11 cellular contexts compared by ENCODE assay signal in genomic region chr19:13078897-13079541, GRCh38. TPM values are rescaled to one million over a fixed set of nuclear protein-coding genes. Genes with fewer than 3 reads are reported as not detected.
A peak's percentile ranks its signal among the peaks of the same experiment; 100 is the strongest.
DNase-seq lines count a peak whose midpoint lies in the region; ATAC-seq and TF ChIP-seq lines count a peak whose summit lies in the region.
"Had no signal": no experiment of that assay in that cellular context is flagged by ENCODE, and none has a peak within 500 bp of the region (broad histone marks: within the 10 kb centered on the region; RNA-seq: fewer than 3 reads in every experiment).

No MANE protein-coding gene starts in this region.

- intact Hi-C loops in left ventricle myocardium inferior (cut with micrococcal nuclease): no loop called here
- intact Hi-C loops in sciatic nerve (cut with DNase I): no loop called here

- no peaks in the 10 kb centered on the region for H3K9me3 Mint-ChIP-seq in stimulated activated naive B cell treated with anti-CD40 and anti-IgM and Interleukin-4, amounts not matched to agents 10 μg/mL and 1 μg/mL and 100 μg/mL, for 72 hours

- H3K27me3 Mint-ChIP-seq in stimulated activated naive B cell treated with anti-CD40 and anti-IgM and Interleukin-4, amounts not matched to agents 10 μg/mL and 1 μg/mL and 100 μg/mL, for 72 hours: peaks cover 1 to 11% of the 10 kb centered on the region in 2 donors

- peak overlapping the region; percentile 20 for H3K4me3 ChIP-seq in SK-N-MC
- peak overlapping the region; percentile 14 for H3K4me3 ChIP-seq in left ventricle myocardium inferior
- no peak overlapping the region for H3K4me3 ChIP-seq in Karpas-422 (ENCODE audit: low read length)

- no peaks in the 10 kb centered on the region for H3K9me3 ChIP-seq in SK-N-MC (ENCODE audit: low read depth, low read length)
- H3K9me3 ChIP-seq in left ventricle myocardium inferior (replicated peaks): no peaks in the 10 kb centered on the region
- H3K9me3 ChIP-seq in Karpas-422 (ENCODE audit: low read length): no peaks in the 10 kb centered on the region
- H3K9me3 ChIP-seq: Caco-2 had no signal

- H3K4me1 ChIP-seq in left ventricle myocardium inferior (peaks cover 74% of the 10 kb centered on the region), Karpas-422 (ENCODE audit: low read length) (no peaks in the 10 kb centered on the region)
- H3K4me1 ChIP-seq: Caco-2, foreskin keratinocyte had no signal

- peaks cover 0 to 6% of the 10 kb centered on the region in 2 donors for H3K4me1 Mint-ChIP-seq in stimulated activated naive B cell treated with anti-CD40 and anti-IgM and Interleukin-4, amounts not matched to agents 10 μg/mL and 1 μg/mL and 100 μg/mL, for 72 hours

- H3K4me3 Mint-ChIP-seq in stimulated activated naive B cell treated with anti-CD40 and anti-IgM and Interleukin-4, amounts not matched to agents 10 μg/mL and 1 μg/mL and 100 μg/mL, for 72 hours: no peak overlapping the region

- no peak overlapping the region for H3K4me2 ChIP-seq in Karpas-422 (ENCODE audit: low read depth, low read length, poor library complexity, severe bottlenecking)

- H2AFZ ChIP-seq in Karpas-422 (ENCODE audit: low read length): no peak overlapping the region

- no peaks in the 10 kb centered on the region for H3K79me2 ChIP-seq in Karpas-422 (ENCODE audit: low read length)

- H3K27me3 ChIP-seq in left ventricle myocardium inferior (ENCODE audit: low read depth) (no peaks in the 10 kb centered on the region), Karpas-422 (ENCODE audit: low read length) (no peaks in the 10 kb centered on the region)
- H3K27me3 ChIP-seq: foreskin keratinocyte had no signal

- H3K36me3 ChIP-seq in SK-N-MC (ENCODE audit: insufficient read depth, low read length) (peaks cover 13% of the 10 kb centered on the region), left ventricle myocardium inferior (peaks cover 31% of the 10 kb centered on the region), Karpas-422 (ENCODE audit: insufficient read depth, low read length) (no peaks in the 10 kb centered on the region)

- no peaks in the 10 kb centered on the region for H3K9me2 ChIP-seq in Karpas-422 (replicated peaks; ENCODE audit: insufficient read depth, low read length)

- peaks cover 3 to 4% of the 10 kb centered on the region in 2 donors for H3K36me3 Mint-ChIP-seq in stimulated activated naive B cell treated with anti-CD40 and anti-IgM and Interleukin-4, amounts not matched to agents 10 μg/mL and 1 μg/mL and 100 μg/mL, for 72 hours

- DNase-seq in G401 (ENCODE audit: low spot score): peak; percentile 82
- DNase-seq in SK-N-MC (ENCODE audit: low read depth, low spot score): no peak
- no peak for DNase-seq in left ventricle myocardium inferior
- DNase-seq in stimulated activated naive B cell treated with anti-CD40 and anti-IgM and Interleukin-4, amounts not matched to agents 10 μg/mL and 1 μg/mL and 100 μg/mL, for 72 hours: no peak
- no peak for DNase-seq in sciatic nerve (ENCODE audit: low spot score)
- no peak for DNase-seq in activated gamma-delta T cell (lab: John Stamatoyannopoulos, UW)
- DNase-seq in Karpas-422: no peak
- DNase-seq: Caco-2, foreskin keratinocyte, NCI-H187 had no signal

- H4K20me1 ChIP-seq in Karpas-422 (ENCODE audit: insufficient read depth, low read depth, low read length): no peaks in the 10 kb centered on the region

- H3K9ac ChIP-seq in SK-N-MC (ENCODE audit: insufficient read length) (peak overlapping the region; percentile 43), Karpas-422 (ENCODE audit: low read length) (no peak overlapping the region)

- peak overlapping the region; percentile 80 for H3K27ac ChIP-seq in SK-N-MC
- H3K27ac ChIP-seq in left ventricle myocardium inferior (replicated peaks): peak overlapping the region; percentile 86
- no peak overlapping the region for H3K27ac ChIP-seq in Karpas-422 (ENCODE audit: low read length)
- H3K27ac ChIP-seq: foreskin keratinocyte had no signal

- in situ Hi-C loops in G401 (cut with HindIII; ENCODE audit: low sequenced_read_pairs): no loop called here

- peak overlapping the region; percentile 20 for H3K27ac Mint-ChIP-seq in stimulated activated naive B cell treated with anti-CD40 and anti-IgM and Interleukin-4, amounts not matched to agents 10 μg/mL and 1 μg/mL and 100 μg/mL, for 72 hours

- no peak for ATAC-seq in stimulated activated naive B cell treated with anti-CD40 and anti-IgM and Interleukin-4, amounts not matched to agents 10 μg/mL and 1 μg/mL and 100 μg/mL, for 72 hours (replicated peaks)
- ATAC-seq in sciatic nerve: no peak
- no peak for ATAC-seq in HG03175 (IDR thresholded peaks at IDR 0.05; ENCODE audit: unreplicated experiment)
- ATAC-seq: foreskin keratinocyte had no signal

- TF ChIP-seq CTCF in left ventricle myocardium inferior (IDR thresholded peaks at IDR 0.05; ENCODE audit: borderline replicate concordance): no peak

RNA-seq across cellular contexts. Expression of gene LYL1, which starts 23.6 kb away (rescaled TPM):
- total RNA-seq in G401 (2014; rRNA removed; shearing (Covaris generic)): not detected in 2 replicates
- total RNA-seq in left ventricle myocardium inferior (6.3 TPM), sciatic nerve (20.2 TPM)
- 99.1 and 285 TPM in 2 replicates for total RNA-seq in Karpas-422 (2014; rRNA removed; shearing (Covaris generic); ENCODE audit: low replicate concordance)

RNA-seq across cellular contexts. Expression of gene TRMT1, which starts 37.5 kb away (rescaled TPM):
- total RNA-seq in G401 (2014; rRNA removed; shearing (Covaris generic)): 86.8 and 87.0 TPM in 2 replicates
- total RNA-seq in left ventricle myocardium inferior (19.6 TPM), sciatic nerve (34.7 TPM)
- 35.9 and 69.7 TPM in 2 replicates for total RNA-seq in Karpas-422 (2014; rRNA removed; shearing (Covaris generic); ENCODE audit: low replicate concordance)

RNA-seq across cellular contexts. Expression of gene NACC1, which starts 39.0 kb away (rescaled TPM):
- total RNA-seq in G401 (2014; rRNA removed; shearing (Covaris generic)): 53.4 and 60.5 TPM in 2 replicates
- total RNA-seq in left ventricle myocardium inferior: 35.4 TPM
- 30.7 TPM for total RNA-seq in sciatic nerve
- 28.0 and 76.4 TPM in 2 replicates for total RNA-seq in Karpas-422 (2014; rRNA removed; shearing (Covaris generic); ENCODE audit: low replicate concordance)
